1 cellular context compared by ENCODE assay signal in the genomic region with DNA sequence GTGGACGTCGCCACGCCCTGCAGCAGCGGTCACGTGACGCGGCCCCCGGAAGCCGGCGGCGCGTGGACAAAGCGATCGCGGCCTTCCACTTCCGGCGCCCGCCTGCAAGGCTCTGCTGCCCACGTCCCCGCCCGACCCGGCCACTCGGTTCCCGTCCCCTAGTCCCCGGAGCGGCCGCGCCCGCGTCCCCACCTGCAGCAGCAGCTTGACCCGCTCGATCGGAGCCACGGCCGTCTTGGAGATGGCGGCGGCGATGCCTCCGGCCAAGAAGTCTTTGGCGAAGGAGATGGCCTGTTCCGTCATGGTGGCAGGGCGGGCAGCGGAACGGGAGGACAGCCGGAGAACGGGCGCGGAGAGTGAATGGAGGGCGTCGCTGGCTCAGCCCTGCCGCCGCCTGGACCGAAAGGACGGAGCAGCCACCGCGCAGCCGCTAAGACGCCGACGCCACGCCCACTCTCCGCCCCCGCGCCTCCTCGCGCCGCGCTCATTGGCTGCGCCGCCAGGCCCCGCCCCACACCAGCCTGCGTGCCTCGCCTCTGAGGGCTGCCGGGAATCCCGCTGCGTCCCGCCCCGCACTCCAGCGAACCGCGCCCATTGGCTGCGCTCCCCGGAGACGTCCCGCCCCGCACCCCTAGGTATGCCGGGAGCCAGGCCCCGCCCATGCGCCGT.
A peak's percentile ranks its signal among the peaks of the same experiment; 100 is the strongest.
TF ChIP-seq lines count a peak whose summit lies in the region.

A gene (minus strand): TSS at position 407 of the 669 bp plus-strand sequence. CDS start 104 bp downstream, at position 303.

TF ChIP-seq in K562, 482 proteins besides CTCF, POLR2A, EP300 and RAD21 (continued from another document and continues in another):
- TF ChIP-seq, protein P1, sequence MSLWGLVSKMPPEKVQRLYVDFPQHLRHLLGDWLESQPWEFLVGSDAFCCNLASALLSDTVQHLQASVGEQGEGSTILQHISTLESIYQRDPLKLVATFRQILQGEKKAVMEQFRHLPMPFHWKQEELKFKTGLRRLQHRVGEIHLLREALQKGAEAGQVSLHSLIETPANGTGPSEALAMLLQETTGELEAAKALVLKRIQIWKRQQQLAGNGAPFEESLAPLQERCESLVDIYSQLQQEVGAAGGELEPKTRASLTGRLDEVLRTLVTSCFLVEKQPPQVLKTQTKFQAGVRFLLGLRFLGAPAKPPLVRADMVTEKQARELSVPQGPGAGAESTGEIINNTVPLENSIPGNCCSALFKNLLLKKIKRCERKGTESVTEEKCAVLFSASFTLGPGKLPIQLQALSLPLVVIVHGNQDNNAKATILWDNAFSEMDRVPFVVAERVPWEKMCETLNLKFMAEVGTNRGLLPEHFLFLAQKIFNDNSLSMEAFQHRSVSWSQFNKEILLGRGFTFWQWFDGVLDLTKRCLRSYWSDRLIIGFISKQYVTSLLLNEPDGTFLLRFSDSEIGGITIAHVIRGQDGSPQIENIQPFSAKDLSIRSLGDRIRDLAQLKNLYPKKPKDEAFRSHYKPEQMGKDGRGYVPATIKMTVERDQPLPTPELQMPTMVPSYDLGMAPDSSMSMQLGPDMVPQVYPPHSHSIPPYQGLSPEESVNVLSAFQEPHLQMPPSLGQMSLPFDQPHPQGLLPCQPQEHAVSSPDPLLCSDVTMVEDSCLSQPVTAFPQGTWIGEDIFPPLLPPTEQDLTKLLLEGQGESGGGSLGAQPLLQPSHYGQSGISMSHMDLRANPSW (CRISPR knock-in tag; IDR thresholded peaks at IDR 0.05) = no peak
- TF ChIP-seq CHD4 (IDR thresholded peaks at IDR 0.05; ENCODE audit: insufficient read depth, insufficient replicate concordance, low read depth, low read length, poor library complexity, severe bottlenecking) = no peak
- TF ChIP-seq TRIM28 (IDR thresholded peaks at IDR 0.05) = no peak
- TF ChIP-seq, protein P2, sequence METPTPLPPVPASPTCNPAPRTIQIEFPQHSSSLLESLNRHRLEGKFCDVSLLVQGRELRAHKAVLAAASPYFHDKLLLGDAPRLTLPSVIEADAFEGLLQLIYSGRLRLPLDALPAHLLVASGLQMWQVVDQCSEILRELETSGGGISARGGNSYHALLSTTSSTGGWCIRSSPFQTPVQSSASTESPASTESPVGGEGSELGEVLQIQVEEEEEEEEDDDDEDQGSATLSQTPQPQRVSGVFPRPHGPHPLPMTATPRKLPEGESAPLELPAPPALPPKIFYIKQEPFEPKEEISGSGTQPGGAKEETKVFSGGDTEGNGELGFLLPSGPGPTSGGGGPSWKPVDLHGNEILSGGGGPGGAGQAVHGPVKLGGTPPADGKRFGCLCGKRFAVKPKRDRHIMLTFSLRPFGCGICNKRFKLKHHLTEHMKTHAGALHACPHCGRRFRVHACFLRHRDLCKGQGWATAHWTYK (CRISPR knock-in tag; IDR thresholded peaks at IDR 0.05) = 0 out of 2 replicates have a peak, but pooled peaks have one; percentile 84
- no peak for TF ChIP-seq XRCC4 (IDR thresholded peaks at IDR 0.05; ENCODE audit: extremely low read depth, insufficient read depth, insufficient read length)
- no peak for TF ChIP-seq ARHGAP35 (IDR thresholded peaks at IDR 0.05; ENCODE audit: partially characterized antibody)
- no peak for TF ChIP-seq ZNF3 (CRISPR knock-in tag; IDR thresholded peaks at IDR 0.05)
- no peak for TF ChIP-seq HDAC8 (tag; IDR thresholded peaks at IDR 0.05)
- TF ChIP-seq EHMT2 (IDR thresholded peaks at IDR 0.05) = no peak
- TF ChIP-seq TRIM24 (IDR thresholded peaks at IDR 0.05) = no peak
- no peak for TF ChIP-seq CEBPG (CRISPR knock-in tag; IDR thresholded peaks at IDR 0.05)
- TF ChIP-seq CEBPG (tag; conservative IDR thresholded peaks at IDR 0.05 in 1 of 2, IDR thresholded peaks at IDR 0.05 in 1 of 2) = no peak
- TF ChIP-seq ZNF197 (CRISPR knock-in tag; IDR thresholded peaks at IDR 0.05; ENCODE audit: low read depth) = 0 out of 2 replicates have a peak, but pooled peaks have one; percentile 9
- no peak for TF ChIP-seq BCL6 (CRISPR knock-in tag; IDR thresholded peaks at IDR 0.05)
- TF ChIP-seq SRSF9 (IDR thresholded peaks at IDR 0.05; ENCODE audit: borderline replicate concordance, low read depth, low read length) = no peak
- TF ChIP-seq NR2C1 (IDR thresholded peaks at IDR 0.05) = no peak
- no peak for TF ChIP-seq NR2C1 (tag; IDR thresholded peaks at IDR 0.05)
- TF ChIP-seq, protein P3, sequence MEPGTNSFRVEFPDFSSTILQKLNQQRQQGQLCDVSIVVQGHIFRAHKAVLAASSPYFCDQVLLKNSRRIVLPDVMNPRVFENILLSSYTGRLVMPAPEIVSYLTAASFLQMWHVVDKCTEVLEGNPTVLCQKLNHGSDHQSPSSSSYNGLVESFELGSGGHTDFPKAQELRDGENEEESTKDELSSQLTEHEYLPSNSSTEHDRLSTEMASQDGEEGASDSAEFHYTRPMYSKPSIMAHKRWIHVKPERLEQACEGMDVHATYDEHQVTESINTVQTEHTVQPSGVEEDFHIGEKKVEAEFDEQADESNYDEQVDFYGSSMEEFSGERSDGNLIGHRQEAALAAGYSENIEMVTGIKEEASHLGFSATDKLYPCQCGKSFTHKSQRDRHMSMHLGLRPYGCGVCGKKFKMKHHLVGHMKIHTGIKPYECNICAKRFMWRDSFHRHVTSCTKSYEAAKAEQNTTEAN (CRISPR knock-in tag; IDR thresholded peaks at IDR 0.05) = no peak
- TF ChIP-seq ZNF311 (CRISPR knock-in tag; IDR thresholded peaks at IDR 0.05) = no peak
- peak; percentile 53 for TF ChIP-seq PRPF4 (IDR thresholded peaks at IDR 0.05; ENCODE audit: insufficient read depth, low read depth, low read length, poor library complexity, severe bottlenecking)
- TF ChIP-seq ZNF24 (IDR thresholded peaks at IDR 0.05) = no peak
- TF ChIP-seq, protein P4, sequence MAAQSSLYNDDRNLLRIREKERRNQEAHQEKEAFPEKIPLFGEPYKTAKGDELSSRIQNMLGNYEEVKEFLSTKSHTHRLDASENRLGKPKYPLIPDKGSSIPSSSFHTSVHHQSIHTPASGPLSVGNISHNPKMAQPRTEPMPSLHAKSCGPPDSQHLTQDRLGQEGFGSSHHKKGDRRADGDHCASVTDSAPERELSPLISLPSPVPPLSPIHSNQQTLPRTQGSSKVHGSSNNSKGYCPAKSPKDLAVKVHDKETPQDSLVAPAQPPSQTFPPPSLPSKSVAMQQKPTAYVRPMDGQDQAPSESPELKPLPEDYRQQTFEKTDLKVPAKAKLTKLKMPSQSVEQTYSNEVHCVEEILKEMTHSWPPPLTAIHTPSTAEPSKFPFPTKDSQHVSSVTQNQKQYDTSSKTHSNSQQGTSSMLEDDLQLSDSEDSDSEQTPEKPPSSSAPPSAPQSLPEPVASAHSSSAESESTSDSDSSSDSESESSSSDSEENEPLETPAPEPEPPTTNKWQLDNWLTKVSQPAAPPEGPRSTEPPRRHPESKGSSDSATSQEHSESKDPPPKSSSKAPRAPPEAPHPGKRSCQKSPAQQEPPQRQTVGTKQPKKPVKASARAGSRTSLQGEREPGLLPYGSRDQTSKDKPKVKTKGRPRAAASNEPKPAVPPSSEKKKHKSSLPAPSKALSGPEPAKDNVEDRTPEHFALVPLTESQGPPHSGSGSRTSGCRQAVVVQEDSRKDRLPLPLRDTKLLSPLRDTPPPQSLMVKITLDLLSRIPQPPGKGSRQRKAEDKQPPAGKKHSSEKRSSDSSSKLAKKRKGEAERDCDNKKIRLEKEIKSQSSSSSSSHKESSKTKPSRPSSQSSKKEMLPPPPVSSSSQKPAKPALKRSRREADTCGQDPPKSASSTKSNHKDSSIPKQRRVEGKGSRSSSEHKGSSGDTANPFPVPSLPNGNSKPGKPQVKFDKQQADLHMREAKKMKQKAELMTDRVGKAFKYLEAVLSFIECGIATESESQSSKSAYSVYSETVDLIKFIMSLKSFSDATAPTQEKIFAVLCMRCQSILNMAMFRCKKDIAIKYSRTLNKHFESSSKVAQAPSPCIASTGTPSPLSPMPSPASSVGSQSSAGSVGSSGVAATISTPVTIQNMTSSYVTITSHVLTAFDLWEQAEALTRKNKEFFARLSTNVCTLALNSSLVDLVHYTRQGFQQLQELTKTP (IDR thresholded peaks at IDR 0.05; ENCODE audit: low read depth in 1 of 2, partially characterized antibody in 2 of 2) = no peak
- no peak for TF ChIP-seq CEBPB (tag; IDR thresholded peaks at IDR 0.05)
- TF ChIP-seq PCBP1 (IDR thresholded peaks at IDR 0.05; ENCODE audit: low read depth, low read length, poor library complexity, severe bottlenecking) = peak; percentile 75
- peak; percentile 9; the same call in 1 of the 2 replicates for TF ChIP-seq JUN (IDR thresholded peaks at IDR 0.05; ENCODE audit: borderline replicate concordance, low read depth, low read length)
- TF ChIP-seq JUN (CRISPR knock-in tag; IDR thresholded peaks at IDR 0.05; ENCODE audit: borderline replicate concordance) = no peak
- peak; percentile 69 for TF ChIP-seq POLR2B (IDR thresholded peaks at IDR 0.05; ENCODE audit: low read depth, partially characterized antibody)
- TF ChIP-seq RBM17 (IDR thresholded peaks at IDR 0.05; ENCODE audit: borderline replicate concordance, low read depth, low read length) = no peak
- TF ChIP-seq, protein P5, sequence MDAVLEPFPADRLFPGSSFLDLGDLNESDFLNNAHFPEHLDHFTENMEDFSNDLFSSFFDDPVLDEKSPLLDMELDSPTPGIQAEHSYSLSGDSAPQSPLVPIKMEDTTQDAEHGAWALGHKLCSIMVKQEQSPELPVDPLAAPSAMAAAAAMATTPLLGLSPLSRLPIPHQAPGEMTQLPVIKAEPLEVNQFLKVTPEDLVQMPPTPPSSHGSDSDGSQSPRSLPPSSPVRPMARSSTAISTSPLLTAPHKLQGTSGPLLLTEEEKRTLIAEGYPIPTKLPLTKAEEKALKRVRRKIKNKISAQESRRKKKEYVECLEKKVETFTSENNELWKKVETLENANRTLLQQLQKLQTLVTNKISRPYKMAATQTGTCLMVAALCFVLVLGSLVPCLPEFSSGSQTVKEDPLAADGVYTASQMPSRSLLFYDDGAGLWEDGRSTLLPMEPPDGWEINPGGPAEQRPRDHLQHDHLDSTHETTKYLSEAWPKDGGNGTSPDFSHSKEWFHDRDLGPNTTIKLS (IDR thresholded peaks at IDR 0.05; ENCODE audit: borderline replicate concordance, low read depth) = no peak
- TF ChIP-seq ZNF384 (IDR thresholded peaks at IDR 0.05; ENCODE audit: low read depth, low read length) = no peak
- TF ChIP-seq PPARD (CRISPR knock-in tag; IDR thresholded peaks at IDR 0.05) = no peak
- no peak for TF ChIP-seq EZH2 (IDR thresholded peaks at IDR 0.05; ENCODE audit: borderline replicate concordance, low read depth, low read length)
- TF ChIP-seq TFAM (CRISPR knock-in tag; conservative IDR thresholded peaks at IDR 0.05) = no peak
- no peak for TF ChIP-seq GTF2F1 (IDR thresholded peaks at IDR 0.05; ENCODE audit: low read depth, low read length)
- TF ChIP-seq DPF2 (IDR thresholded peaks at IDR 0.05) = no peak
- TF ChIP-seq MCM3 (IDR thresholded peaks at IDR 0.05) = no peak
- TF ChIP-seq, protein P6, sequence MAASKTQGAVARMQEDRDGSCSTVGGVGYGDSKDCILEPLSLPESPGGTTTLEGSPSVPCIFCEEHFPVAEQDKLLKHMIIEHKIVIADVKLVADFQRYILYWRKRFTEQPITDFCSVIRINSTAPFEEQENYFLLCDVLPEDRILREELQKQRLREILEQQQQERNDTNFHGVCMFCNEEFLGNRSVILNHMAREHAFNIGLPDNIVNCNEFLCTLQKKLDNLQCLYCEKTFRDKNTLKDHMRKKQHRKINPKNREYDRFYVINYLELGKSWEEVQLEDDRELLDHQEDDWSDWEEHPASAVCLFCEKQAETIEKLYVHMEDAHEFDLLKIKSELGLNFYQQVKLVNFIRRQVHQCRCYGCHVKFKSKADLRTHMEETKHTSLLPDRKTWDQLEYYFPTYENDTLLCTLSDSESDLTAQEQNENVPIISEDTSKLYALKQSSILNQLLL (CRISPR knock-in tag; IDR thresholded peaks at IDR 0.05; ENCODE audit: borderline replicate concordance) = no peak
- TF ChIP-seq MED1 (CRISPR knock-in tag; IDR thresholded peaks at IDR 0.05; ENCODE audit: borderline replicate concordance) = no peak
- TF ChIP-seq FOXJ2 (tag; IDR thresholded peaks at IDR 0.05) = no peak
- TF ChIP-seq TBP (optimal IDR thresholded peaks at IDR 0.05; ENCODE audit: low read depth, low read length) = peak; percentile 87
- TF ChIP-seq MECOM (CRISPR knock-in tag; IDR thresholded peaks at IDR 0.05) = no peak
- TF ChIP-seq, protein P7, sequence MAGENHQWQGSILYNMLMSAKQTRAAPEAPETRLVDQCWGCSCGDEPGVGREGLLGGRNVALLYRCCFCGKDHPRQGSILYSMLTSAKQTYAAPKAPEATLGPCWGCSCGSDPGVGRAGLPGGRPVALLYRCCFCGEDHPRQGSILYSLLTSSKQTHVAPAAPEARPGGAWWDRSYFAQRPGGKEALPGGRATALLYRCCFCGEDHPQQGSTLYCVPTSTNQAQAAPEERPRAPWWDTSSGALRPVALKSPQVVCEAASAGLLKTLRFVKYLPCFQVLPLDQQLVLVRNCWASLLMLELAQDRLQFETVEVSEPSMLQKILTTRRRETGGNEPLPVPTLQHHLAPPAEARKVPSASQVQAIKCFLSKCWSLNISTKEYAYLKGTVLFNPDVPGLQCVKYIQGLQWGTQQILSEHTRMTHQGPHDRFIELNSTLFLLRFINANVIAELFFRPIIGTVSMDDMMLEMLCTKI (IDR thresholded peaks at IDR 0.05; ENCODE audit: partially characterized antibody) = no peak
- peak; percentile 91 for TF ChIP-seq MYC (IDR thresholded peaks at IDR 0.05; ENCODE audit: low read depth, low read length)
- TF ChIP-seq MYC (CRISPR knock-in tag; IDR thresholded peaks at IDR 0.05; ENCODE audit: borderline replicate concordance, low read depth) = peak; percentile 51; the same call in 1 of the 2 replicates
- TF ChIP-seq MAZ (CRISPR knock-in tag; conservative IDR thresholded peaks at IDR 0.05 in 1 of 2, IDR thresholded peaks at IDR 0.05 in 1 of 2) = peak in 1 of 2 experiments; percentile 60
- no peak for TF ChIP-seq HOXB6 (CRISPR knock-in tag; IDR thresholded peaks at IDR 0.05; ENCODE audit: borderline replicate concordance)
- TF ChIP-seq, protein P8, sequence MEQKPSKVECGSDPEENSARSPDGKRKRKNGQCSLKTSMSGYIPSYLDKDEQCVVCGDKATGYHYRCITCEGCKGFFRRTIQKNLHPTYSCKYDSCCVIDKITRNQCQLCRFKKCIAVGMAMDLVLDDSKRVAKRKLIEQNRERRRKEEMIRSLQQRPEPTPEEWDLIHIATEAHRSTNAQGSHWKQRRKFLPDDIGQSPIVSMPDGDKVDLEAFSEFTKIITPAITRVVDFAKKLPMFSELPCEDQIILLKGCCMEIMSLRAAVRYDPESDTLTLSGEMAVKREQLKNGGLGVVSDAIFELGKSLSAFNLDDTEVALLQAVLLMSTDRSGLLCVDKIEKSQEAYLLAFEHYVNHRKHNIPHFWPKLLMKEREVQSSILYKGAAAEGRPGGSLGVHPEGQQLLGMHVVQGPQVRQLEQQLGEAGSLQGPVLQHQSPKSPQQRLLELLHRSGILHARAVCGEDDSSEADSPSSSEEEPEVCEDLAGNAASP (IDR thresholded peaks at IDR 0.05) = no peak
